ENCODE assay signal across 8 cellular contexts in the genomic region with DNA sequence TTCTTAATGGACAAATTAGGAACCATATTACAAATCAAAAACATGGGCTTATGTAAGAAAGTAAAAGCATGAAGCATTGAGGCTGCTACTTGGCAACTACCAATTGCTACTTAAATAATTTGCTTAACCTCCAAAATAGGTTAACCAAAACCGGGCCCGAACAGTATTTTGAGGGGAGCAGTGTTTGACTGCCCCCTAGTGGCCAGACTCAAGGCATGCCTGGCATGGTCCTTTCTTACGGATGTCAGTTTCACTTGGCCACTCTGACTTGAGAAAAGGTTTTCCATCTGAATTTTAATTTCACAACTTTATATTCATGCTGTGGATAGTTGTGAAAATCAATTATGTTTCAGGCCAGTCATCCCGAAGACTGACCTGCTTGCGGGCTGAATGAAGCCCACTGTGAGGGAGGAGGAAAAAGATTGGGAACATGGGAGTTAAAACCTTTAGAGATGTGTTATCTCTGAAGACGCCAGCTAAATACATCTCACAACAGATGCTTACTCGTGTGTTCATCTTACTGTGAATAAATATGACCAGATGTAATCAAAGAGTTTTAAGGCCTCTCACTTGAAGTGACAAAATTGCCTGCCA. TPM values are rescaled to one million over a fixed set of nuclear protein-coding genes. Genes with fewer than 3 reads are reported as not detected.
DNase-seq lines count a peak whose midpoint lies in the region; ATAC-seq, FAIRE-seq and TF ChIP-seq lines count a peak whose summit lies in the region.

No MANE protein-coding gene starts in this region.

- no peaks in the 10 kb centered on the region for H3K27me3 ChIP-seq in bronchial epithelial cell (ENCODE audit: control insufficient read depth, insufficient read depth, low read length)

- peak; percentile 97 for TF ChIP-seq CTCF in VCaP (conservative IDR thresholded peaks at IDR 0.05)
- peak; percentile 93 for TF ChIP-seq CTCF in bronchial epithelial cell (IDR thresholded peaks at IDR 0.05; ENCODE audit: insufficient read depth, low read length, severe bottlenecking)

- no peak overlapping the region for H3K4me3 ChIP-seq in bronchial epithelial cell (ENCODE audit: low read depth, low read length)

- peak; percentile 90 for ATAC-seq in HG02610 (IDR thresholded peaks at IDR 0.05; ENCODE audit: unreplicated experiment)

- no peaks in the 10 kb centered on the region for H3K36me3 ChIP-seq in bronchial epithelial cell (ENCODE audit: control insufficient read depth, insufficient read depth, low read length)

- DNase-seq in NCI-H2227 (lab: John Stamatoyannopoulos, UW; ENCODE audit: unreplicated experiment) (peak; percentile 55), NCI-H2227 treated with DMSO at 0.1 percent for 48 hours (lab: John Stamatoyannopoulos, UW) (no peak), NCI-H146 (lab: John Stamatoyannopoulos, UW) (peak; percentile 52), bronchial epithelial cell (ENCODE audit: low read depth) (peak; percentile 44), kidney glomerular epithelial cell (lab: John Stamatoyannopoulos, UW) (peak; percentile 31)
- DNase-seq in stimulated activated CD4-positive, alpha-beta T cell treated with anti-CD3 and anti-CD28 coated beads, Interleukin-2, amount 100 ng/mL, for 24 hours: peak; percentile 66 to 71

- FAIRE-seq in bronchial epithelial cell (lab: Jason Lieb, UNC): no peak

- H3K27ac ChIP-seq in VCaP: no peak overlapping the region

RNA-seq across cellular contexts. Expression of a gene that starts 2.9 kb away (rescaled TPM):
- not detected in 2 replicates for total RNA-seq in bronchial epithelial cell
